25 cellular contexts compared by ENCODE assay signal in the genomic region with DNA sequence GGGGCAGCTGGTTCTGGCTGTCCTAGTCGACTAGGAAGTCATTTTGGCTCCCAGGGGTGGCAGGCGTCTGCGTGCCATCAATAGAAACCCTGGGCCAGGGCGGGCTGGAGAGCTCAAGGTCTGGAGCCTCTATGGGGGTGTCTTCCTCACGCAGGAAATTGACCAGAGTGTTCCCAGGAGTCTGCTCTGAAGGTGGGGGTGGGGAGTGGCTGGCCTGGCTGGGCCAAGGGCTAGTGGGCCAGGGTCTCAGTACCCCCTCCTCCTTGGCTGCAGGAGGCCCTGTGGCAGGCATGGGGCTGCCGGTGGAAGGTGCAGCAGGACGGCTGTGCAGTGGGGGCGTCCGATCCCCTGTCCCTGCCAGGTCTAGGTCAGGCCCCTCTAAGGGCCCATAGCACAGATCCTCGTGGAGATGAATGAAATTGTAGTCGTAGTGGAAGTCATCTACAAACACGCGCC.
DNase-seq lines count a peak whose midpoint lies in the region; ATAC-seq and TF ChIP-seq lines count a peak whose summit lies in the region.
"Had no signal": no experiment of that assay in that cellular context is flagged by ENCODE, and none has a peak within 500 bp of the region (broad histone marks: within the 10 kb centered on the region; RNA-seq: fewer than 3 reads in every experiment).

No MANE protein-coding gene starts in this region.

- no peaks in the 10 kb centered on the region for H3K27me3 Mint-ChIP-seq in chondrocyte (ENCODE audit: low read depth)
- H3K27me3 Mint-ChIP-seq: naive thymus-derived CD8-positive, alpha-beta T cell; stimulated activated naive CD8-positive, alpha-beta T cell treated with anti-CD3 and anti-CD28 coated beads, Interleukin-15, Interleukin-2, amounts not matched to agents 100 ng/mL and 50 ng/mL, for 24 hours; T-cell had no signal

- no peaks in the 10 kb centered on the region for H3K27me3 ChIP-seq in right atrium auricular region
- H3K27me3 ChIP-seq in psoas muscle (ENCODE audit: insufficient read depth in 3 of 3, low read length in 2 of 3) = no peaks in the 10 kb centered on the region
- no peaks in the 10 kb centered on the region for H3K27me3 ChIP-seq in vagina
- H3K27me3 ChIP-seq: right lobe of liver, SJSA1, tibial nerve had no signal

- H3K27ac Mint-ChIP-seq in chondrocyte (ENCODE audit: unreplicated experiment) = peak overlapping the region; percentile 22
- H3K27ac Mint-ChIP-seq: activated naive CD4-positive, alpha-beta T cell treated with anti-CD3 and anti-CD28 coated beads for 36 hours; H9; stimulated activated naive CD8-positive, alpha-beta T cell treated with anti-CD3 and anti-CD28 coated beads, Interleukin-15, Interleukin-2, amounts not matched to agents 100 ng/mL and 50 ng/mL, for 24 hours; T-cell had no signal

- ATAC-seq in psoas muscle (no peak), GM19452 (IDR thresholded peaks at IDR 0.05; ENCODE audit: unreplicated experiment) (no peak), GM21360 (IDR thresholded peaks at IDR 0.05; ENCODE audit: unreplicated experiment) (no peak)
- ATAC-seq: esophagus mucosa; naive thymus-derived CD8-positive, alpha-beta T cell; T-cell had no signal

- H3K9me3 Mint-ChIP-seq in chondrocyte (ENCODE audit: low read depth) = no peaks in the 10 kb centered on the region
- H3K9me3 Mint-ChIP-seq: activated naive CD4-positive, alpha-beta T cell treated with anti-CD3 and anti-CD28 coated beads for 36 hours; H9; naive thymus-derived CD8-positive, alpha-beta T cell; stimulated activated naive CD8-positive, alpha-beta T cell treated with anti-CD3 and anti-CD28 coated beads, Interleukin-15, Interleukin-2, amounts not matched to agents 100 ng/mL and 50 ng/mL, for 24 hours; T-cell had no signal

- no peak for TF ChIP-seq POLR2A in vagina (IDR thresholded peaks at IDR 0.05)

- H3K4me1 Mint-ChIP-seq in chondrocyte (ENCODE audit: low read depth) = peaks cover 5% of the 10 kb centered on the region
- H3K4me1 Mint-ChIP-seq: T-cell had no signal

- DNase-seq in chondrocyte (ENCODE audit: low spot score) (no peak), right atrium auricular region (ENCODE audit: low spot score) (no peak), psoas muscle (no peak), vagina (ENCODE audit: extremely low spot score in 2 of 2) (no peak), amniotic stem cell (lab: John Stamatoyannopoulos, UW) (no peak)
- DNase-seq: activated CD4-positive, alpha-beta T cell treated with anti-CD3 and anti-CD28 coated beads, Interleukin-2, amount 50 U/mL, for 4 hours; activated naive CD4-positive, alpha-beta T cell treated with anti-CD3 and anti-CD28 coated beads for 36 hours; COR-L47; effector memory CD4-positive, alpha-beta T cell; GDM1; H9; midbrain; naive thymus-derived CD8-positive, alpha-beta T cell; NCI-H1105; NCI-H1930; NCI-H526 treated with DMSO at 0.1 percent for 48 hours; stimulated activated CD4-positive, alpha-beta T cell treated with anti-CD3 and anti-CD28 coated beads, Interleukin-15, amount 100 ng/mL, for 24 hours; T-cell had no signal

- TF ChIP-seq CTCF in chondrocyte (IDR thresholded peaks at IDR 0.05) = no peak
- TF ChIP-seq CTCF in right atrium auricular region (IDR thresholded peaks at IDR 0.05) = no peak
- TF ChIP-seq CTCF in psoas muscle (IDR thresholded peaks at IDR 0.05) = no peak
- TF ChIP-seq CTCF in vagina (IDR thresholded peaks at IDR 0.05) = no peak

- peak overlapping the region; percentile 82 to 88 for H3K27ac ChIP-seq in right atrium auricular region
- H3K27ac ChIP-seq in psoas muscle = peak overlapping the region; percentile 15
- H3K27ac ChIP-seq in vagina = peak overlapping the region; percentile 61
- H3K27ac ChIP-seq: SJSA1 had no signal

- 61 to 75% (median 73%) methylated on average over 13 of the region's 13 CpGs for WGBS in psoas muscle, 3 donors

- intact Hi-C loops in psoas muscle (cut with DNase I) (no loop called here), vagina (cut with DNase I) (no loop called here)

- H3K36me3 ChIP-seq in right atrium auricular region = peaks cover 9% of the 10 kb centered on the region
- peaks cover 0 to 22% of the 10 kb centered on the region in 2 donors for H3K36me3 ChIP-seq in psoas muscle (ENCODE audit: insufficient read depth in 1 of 2, low read depth in 1 of 2)
- H3K36me3 ChIP-seq in vagina = no peaks in the 10 kb centered on the region

- H3K4me3 ChIP-seq in right atrium auricular region (no peak overlapping the region), psoas muscle (no peak overlapping the region), vagina (no peak overlapping the region)
- H3K4me3 ChIP-seq: right lobe of liver, SJSA1, tibial nerve had no signal

- H3K9me3 ChIP-seq in right atrium auricular region = no peaks in the 10 kb centered on the region
- H3K9me3 ChIP-seq in psoas muscle = no peaks in the 10 kb centered on the region
- no peaks in the 10 kb centered on the region for H3K9me3 ChIP-seq in vagina
- H3K9me3 ChIP-seq: right lobe of liver, SJSA1, tibial nerve had no signal

- H3K4me3 Mint-ChIP-seq in chondrocyte (ENCODE audit: unreplicated experiment) = no peak overlapping the region
- H3K4me3 Mint-ChIP-seq: activated naive CD4-positive, alpha-beta T cell treated with anti-CD3 and anti-CD28 coated beads for 36 hours; H9; naive thymus-derived CD8-positive, alpha-beta T cell; stimulated activated naive CD8-positive, alpha-beta T cell treated with anti-CD3 and anti-CD28 coated beads, Interleukin-15, Interleukin-2, amounts not matched to agents 100 ng/mL and 50 ng/mL, for 24 hours; T-cell had no signal

- H3K4me1 ChIP-seq in right atrium auricular region (peaks cover 0 to 37% of the 10 kb centered on the region in 2 donors), psoas muscle (peaks cover 9% of the 10 kb centered on the region), vagina (peaks cover 17% of the 10 kb centered on the region)

- H3K36me3 Mint-ChIP-seq in chondrocyte (ENCODE audit: low read depth) = peaks cover 19% of the 10 kb centered on the region

Comparison
In these comparisons a context has a peak if more than half of its experiments do, and no peak if none do; other contexts are left out.
1. H3K27ac ChIP-seq: peak in every context shown above with its lines; median percentile 85 in right atrium auricular region; 61 in vagina; 15 in psoas muscle.